20 cellular contexts compared by ENCODE assay signal in genomic region chr22:29801153-29801552, GRCh38. TPM values are rescaled to one million over a fixed set of nuclear protein-coding genes. Genes with fewer than 3 reads are reported as not detected.
DNase-seq lines count a peak whose midpoint lies in the region; ATAC-seq and TF ChIP-seq lines count a peak whose summit lies in the region.
"Had no signal": no experiment of that assay in that cellular context is flagged by ENCODE, and none has a peak within 500 bp of the region (broad histone marks: within the 10 kb centered on the region; RNA-seq: fewer than 3 reads in every experiment).

No MANE protein-coding gene starts in this region.

- ATAC-seq in left cardiac atrium (peak; percentile 1 to 38), Right ventricle myocardium superior (ENCODE audit: poor library complexity) (no peak), HG02938 (IDR thresholded peaks at IDR 0.05; ENCODE audit: unreplicated experiment) (no peak)
- ATAC-seq: PC-3 had no signal

- H3K9me3 ChIP-seq in vagina = no peaks in the 10 kb centered on the region
- H3K9me3 ChIP-seq: thyroid gland had no signal

- intact Hi-C loops in left cardiac atrium (cut with DNase I) (no loop called here), Right ventricle myocardium superior (cut with DNase I) (no loop called here), vagina (cut with DNase I) (no loop called here)
- intact Hi-C loops in dendritic cell treated with granulocyte-macrophage colony-stimulating factor and Interleukin-4, amounts not matched to agents 40 ng/mL and 50 ng/mL, for 4 days (cut with micrococcal nuclease) = no loop called here

- H3K4me3 ChIP-seq in vagina = no peak overlapping the region
- H3K4me3 ChIP-seq: GM23248, SK-N-MC, thyroid gland had no signal

- TF ChIP-seq CTCF in neural crest cell (conservative IDR thresholded peaks at IDR 0.05) (no peak), vagina (IDR thresholded peaks at IDR 0.05) (no peak), GM10248 (IDR thresholded peaks at IDR 0.05; ENCODE audit: control extremely low read depth, extremely low read depth, low read depth, missing control alignments) (no peak)

- peaks cover 72% of the 10 kb centered on the region for H3K36me3 Mint-ChIP-seq in dendritic cell treated with granulocyte-macrophage colony-stimulating factor and Interleukin-4, amounts not matched to agents 40 ng/mL and 50 ng/mL, for 4 days (ENCODE audit: low read depth)
- peaks cover 2% of the 10 kb centered on the region for H3K36me3 Mint-ChIP-seq in neural crest cell (ENCODE audit: low read depth)

- H3K4me1 Mint-ChIP-seq in dendritic cell treated with granulocyte-macrophage colony-stimulating factor and Interleukin-4, amounts not matched to agents 40 ng/mL and 50 ng/mL, for 4 days (ENCODE audit: low read depth) = peaks cover 59% of the 10 kb centered on the region
- H3K4me1 Mint-ChIP-seq in neural crest cell = no peaks in the 10 kb centered on the region

- no peak for TF ChIP-seq POLR2A in vagina (IDR thresholded peaks at IDR 0.05)

- H3K36me3 ChIP-seq in vagina = peaks cover 0 to 68% of the 10 kb centered on the region in 2 donors

- CTCF ChIA-PET in GM10248 (lab: Yijun Ruan, JAX) = no interaction called here

- no peaks in the 10 kb centered on the region for H3K27me3 ChIP-seq in vagina
- H3K27me3 ChIP-seq: thyroid gland had no signal

- POLR2A ChIA-PET in GM10248 (lab: Yijun Ruan, JAX) = interaction anchor here (0.5 kb wide), 1 partner anchor 107 kb away, joined by 3 read pairs; no protein-coding TSS in a partner anchor

- DNase-seq in left cardiac atrium (no peak), Right ventricle myocardium superior (no peak), neural crest cell (ENCODE audit: low read depth, low spot score) (no peak), vagina (ENCODE audit: extremely low spot score in 2 of 2) (no peak), GM10248 (ENCODE audit: extremely low spot score) (no peak), NCI-H526 (lab: John Stamatoyannopoulos, UW) (no peak)
- DNase-seq: activated CD4-positive, alpha-beta T cell treated with anti-CD3 and anti-CD28 coated beads, Interleukin-2, amount 10 ng/mL, durations not matched to agents 7 days and 5 days; activated naive CD4-positive, alpha-beta T cell treated with anti-CD3 and anti-CD28 coated beads, Interleukin-2, amount 10 ng/mL, durations not matched to agents 7 days and 5 days; activated T-cell treated with anti-CD3 and anti-CD28 coated beads, Interleukin-2, amount 50 U/mL, for 1 hour; DMS53; GM23248; NCI-H2029 treated with DMSO at 0.1 percent for 48 hours; NCI-H524 treated with DMSO at 0.1 percent for 48 hours; PC-3; T1000; thyroid gland had no signal

- peak overlapping the region; percentile 87 for H3K27ac Mint-ChIP-seq in dendritic cell treated with granulocyte-macrophage colony-stimulating factor and Interleukin-4, amounts not matched to agents 40 ng/mL and 50 ng/mL, for 4 days
- peak overlapping the region; percentile 38 for H3K27ac Mint-ChIP-seq in neural crest cell (ENCODE audit: unreplicated experiment)
- H3K27ac Mint-ChIP-seq: activated CD4-positive, alpha-beta T cell treated with anti-CD3 and anti-CD28 coated beads, Interleukin-2, amount 10 ng/mL, durations not matched to agents 7 days and 5 days; activated naive CD4-positive, alpha-beta T cell treated with anti-CD3 and anti-CD28 coated beads, Interleukin-2, amount 10 ng/mL, durations not matched to agents 7 days and 5 days had no signal

- no peaks in the 10 kb centered on the region for H3K9me3 Mint-ChIP-seq in dendritic cell treated with granulocyte-macrophage colony-stimulating factor and Interleukin-4, amounts not matched to agents 40 ng/mL and 50 ng/mL, for 4 days
- no peaks in the 10 kb centered on the region for H3K9me3 Mint-ChIP-seq in neural crest cell
- H3K9me3 Mint-ChIP-seq: activated CD4-positive, alpha-beta T cell treated with anti-CD3 and anti-CD28 coated beads, Interleukin-2, amount 10 ng/mL, durations not matched to agents 7 days and 5 days; activated naive CD4-positive, alpha-beta T cell treated with anti-CD3 and anti-CD28 coated beads, Interleukin-2, amount 10 ng/mL, durations not matched to agents 7 days and 5 days had no signal

- peak overlapping the region; percentile 73 for H3K27ac ChIP-seq in vagina
- H3K27ac ChIP-seq: parathyroid adenoma, SK-N-MC had no signal

- peaks cover 33% of the 10 kb centered on the region for H3K4me1 ChIP-seq in vagina

- H3K27me3 Mint-ChIP-seq in dendritic cell treated with granulocyte-macrophage colony-stimulating factor and Interleukin-4, amounts not matched to agents 40 ng/mL and 50 ng/mL, for 4 days = no peaks in the 10 kb centered on the region
- no peaks in the 10 kb centered on the region for H3K27me3 Mint-ChIP-seq in neural crest cell (ENCODE audit: low read depth)
- H3K27me3 Mint-ChIP-seq: activated CD4-positive, alpha-beta T cell treated with anti-CD3 and anti-CD28 coated beads, Interleukin-2, amount 10 ng/mL, durations not matched to agents 7 days and 5 days; activated naive CD4-positive, alpha-beta T cell treated with anti-CD3 and anti-CD28 coated beads, Interleukin-2, amount 10 ng/mL, durations not matched to agents 7 days and 5 days had no signal

- no peak overlapping the region for H3K4me3 Mint-ChIP-seq in dendritic cell treated with granulocyte-macrophage colony-stimulating factor and Interleukin-4, amounts not matched to agents 40 ng/mL and 50 ng/mL, for 4 days
- H3K4me3 Mint-ChIP-seq in neural crest cell = no peak overlapping the region
- H3K4me3 Mint-ChIP-seq: activated CD4-positive, alpha-beta T cell treated with anti-CD3 and anti-CD28 coated beads, Interleukin-2, amount 10 ng/mL, durations not matched to agents 7 days and 5 days; activated naive CD4-positive, alpha-beta T cell treated with anti-CD3 and anti-CD28 coated beads, Interleukin-2, amount 10 ng/mL, durations not matched to agents 7 days and 5 days had no signal

RNA-seq across cellular contexts. Expression of gene UQCR10, which starts 34.0 kb away (rescaled TPM):
- total RNA-seq in left cardiac atrium = 100 to 1,000 TPM; 229 to 266 TPM
- total RNA-seq in Right ventricle myocardium superior = 381 TPM
- total RNA-seq in neural crest cell = 116 and 120 TPM in 2 replicates
- 65.8 TPM for total RNA-seq in vagina

RNA-seq across cellular contexts. Expression of gene ZMAT5, which starts 34.3 kb away (rescaled TPM):
- 10 to 100 TPM; 15.2 to 21.1 TPM for total RNA-seq in left cardiac atrium
- 20.3 TPM for total RNA-seq in Right ventricle myocardium superior
- total RNA-seq in neural crest cell = 25.3 and 26.2 TPM in 2 replicates
- 22.6 TPM for total RNA-seq in vagina

RNA-seq across cellular contexts. Expression of gene ASCC2, which starts 36.9 kb away (rescaled TPM):
- 10 to 100 TPM; 34.6 to 52.6 TPM for total RNA-seq in left cardiac atrium
- 28.5 TPM for total RNA-seq in Right ventricle myocardium superior
- total RNA-seq in neural crest cell = 44.6 and 45.6 TPM in 2 replicates
- 62.6 TPM for total RNA-seq in vagina

Comparison
In these comparisons a context has a peak if more than half of its experiments do, and no peak if none do; other contexts are left out.
1. ATAC-seq: peak in left cardiac atrium (2 of 2); none in Right ventricle myocardium superior (single experiment) and HG02938 (single experiment).